In genomic region chr11:12842933-12843636, GRCh38 we compare ENCODE assay signal across 9 cellular contexts.
DNase-seq lines count a peak whose midpoint lies in the region; ATAC-seq lines count a peak whose summit lies in the region.
"Had no signal": no experiment of that assay in that cellular context is flagged by ENCODE, and none has a peak within 500 bp of the region (broad histone marks: within the 10 kb centered on the region; RNA-seq: fewer than 3 reads in every experiment).

No MANE protein-coding gene starts in this region.

- DNase-seq in DMS153 treated with DMSO at 0.1 percent for 48 hours (lab: John Stamatoyannopoulos, UW; ENCODE audit: unreplicated experiment) (peak; percentile 83), NCI-H2081 (lab: John Stamatoyannopoulos, UW) (peak; percentile 83 to 93), astrocyte of the hippocampus (ENCODE audit: low read depth, low spot score) (peak; percentile 93), myocyte (ENCODE audit: low read depth) (peak; percentile 77)
- DNase-seq in activated CD4-positive, CD25-positive, alpha-beta regulatory T cell (lab: John Stamatoyannopoulos, UW) = no peak
- DNase-seq: occipital lobe had no signal

- ATAC-seq in HG03457 (IDR thresholded peaks at IDR 0.05; ENCODE audit: unreplicated experiment) (no peak), HG03135 (IDR thresholded peaks at IDR 0.05; ENCODE audit: unreplicated experiment) (no peak), HG02852 (IDR thresholded peaks at IDR 0.05; ENCODE audit: unreplicated experiment) (no peak)

Comparison
In these comparisons a context has a peak if more than half of its experiments do, and no peak if none do; other contexts are left out.
1. DNase-seq: peak in DMS153 treated with DMSO at 0.1 percent for 48 hours (single experiment), NCI-H2081 (2 of 2), astrocyte of the hippocampus (single experiment) and myocyte (single experiment); none in activated CD4-positive, CD25-positive, alpha-beta regulatory T cell (0 of 4).